Comparison of ENCODE assay signal across 13 cellular contexts in the genomic region with DNA sequence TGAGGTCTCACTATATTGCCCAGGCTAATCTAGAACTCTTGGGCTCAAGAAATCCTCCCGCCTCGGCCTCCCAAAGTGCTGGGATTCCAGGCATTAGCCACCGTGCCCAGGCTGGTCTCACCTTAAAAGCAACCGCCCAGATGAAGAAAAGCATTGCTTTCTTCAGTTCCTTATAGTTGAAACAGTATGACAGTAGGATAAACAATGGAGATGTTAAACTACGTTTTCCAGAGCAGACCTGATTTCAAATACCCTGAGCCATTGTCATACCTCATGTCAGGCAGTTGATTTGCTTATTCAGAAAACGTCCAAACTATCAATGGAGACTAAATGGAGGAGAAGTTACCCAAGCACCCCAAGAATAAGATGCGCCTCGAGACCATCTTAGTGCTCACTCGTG. TPM values are rescaled to one million over a fixed set of nuclear protein-coding genes. Genes with fewer than 3 reads are reported as not detected.
A peak's percentile ranks its signal among the peaks of the same experiment; 100 is the strongest.
DNase-seq lines count a peak whose midpoint lies in the region; ATAC-seq and TF ChIP-seq lines count a peak whose summit lies in the region.
"Had no signal": no experiment of that assay in that cellular context is flagged by ENCODE, and none has a peak within 500 bp of the region (broad histone marks: within the 10 kb centered on the region; RNA-seq: fewer than 3 reads in every experiment).

No MANE protein-coding gene starts in this region.

- H3K36me3 ChIP-seq in upper lobe of right lung, result no peaks in the 10 kb centered on the region
- H3K36me3 ChIP-seq: ascending aorta, gastroesophageal sphincter, upper lobe of left lung had no signal

- peaks cover 2% of the 10 kb centered on the region for H3K36me3 Mint-ChIP-seq in activated naive CD4-positive, alpha-beta T cell treated with anti-CD3 and anti-CD28 coated beads, Interleukin-2, amount 10 ng/mL, durations not matched to agents 7 days and 5 days
- no peaks in the 10 kb centered on the region for H3K36me3 Mint-ChIP-seq in activated T-helper 2 cell treated with anti-CD3 and anti-CD28 coated beads, Interferon-gamma antibody, Interleukin-2, Interleukin-4, amounts not matched to agents 10 μg/mL and 5 μg/mL and 100 μg/mL, durations not matched to agents 14 hours and 24 hours and 36 hours (ENCODE audit: low read depth)

- H3K4me3 Mint-ChIP-seq in activated naive CD4-positive, alpha-beta T cell treated with anti-CD3 and anti-CD28 coated beads, Interleukin-2, amount 10 ng/mL, durations not matched to agents 7 days and 5 days, result peak overlapping the region; percentile 71
- H3K4me3 Mint-ChIP-seq in activated T-helper 2 cell treated with anti-CD3 and anti-CD28 coated beads, Interferon-gamma antibody, Interleukin-2, Interleukin-4, amounts not matched to agents 10 μg/mL and 5 μg/mL and 100 μg/mL, durations not matched to agents 14 hours and 24 hours and 36 hours (ENCODE audit: low read depth), result peak overlapping the region; percentile 71
- H3K4me3 Mint-ChIP-seq: nephron had no signal

- intact Hi-C loops in activated T-helper 2 cell treated with anti-CD3 and anti-CD28 coated beads, Interferon-gamma antibody, Interleukin-2, Interleukin-4, amounts not matched to agents 10 μg/mL and 5 μg/mL and 100 μg/mL, durations not matched to agents 14 hours and 24 hours and 36 hours (cut with micrococcal nuclease), result no loop called here
- intact Hi-C loops in upper lobe of right lung (cut with DNase I), result no loop called here

- no peaks in the 10 kb centered on the region for H3K9me3 Mint-ChIP-seq in activated naive CD4-positive, alpha-beta T cell treated with anti-CD3 and anti-CD28 coated beads, Interleukin-2, amount 10 ng/mL, durations not matched to agents 7 days and 5 days
- H3K9me3 Mint-ChIP-seq in activated T-helper 2 cell treated with anti-CD3 and anti-CD28 coated beads, Interferon-gamma antibody, Interleukin-2, Interleukin-4, amounts not matched to agents 10 μg/mL and 5 μg/mL and 100 μg/mL, durations not matched to agents 14 hours and 24 hours and 36 hours, result no peaks in the 10 kb centered on the region
- H3K9me3 Mint-ChIP-seq: nephron had no signal

- ATAC-seq in HG03045 (IDR thresholded peaks at IDR 0.05; ENCODE audit: unreplicated experiment) (peak; percentile 15), upper lobe of right lung (no peak)
- ATAC-seq: gastroesophageal sphincter had no signal

- H3K4me3 ChIP-seq in upper lobe of right lung, result no peak overlapping the region

- DNase-seq in activated naive CD4-positive, alpha-beta T cell treated with anti-CD3 and anti-CD28 coated beads, Interleukin-2, amount 10 ng/mL, durations not matched to agents 7 days and 5 days, result no peak
- no peak for DNase-seq in activated naive CD4-positive, alpha-beta T cell (lab: John Stamatoyannopoulos, UW)
- DNase-seq in activated T-helper 2 cell treated with anti-CD3 and anti-CD28 coated beads, Interferon-gamma antibody, Interleukin-2, Interleukin-4, amounts not matched to agents 10 μg/mL and 5 μg/mL and 100 μg/mL, durations not matched to agents 14 hours and 24 hours and 36 hours (ENCODE audit: low spot score), result no peak
- DNase-seq in mucosa of gallbladder (ENCODE audit: low spot score) (no peak), DMS 273 (lab: John Stamatoyannopoulos, UW; ENCODE audit: unreplicated experiment) (no peak), upper lobe of right lung (no peak), cerebellar cortex (ENCODE audit: low spot score) (no peak)
- DNase-seq: H7, upper lobe of left lung had no signal

- H3K27ac Mint-ChIP-seq in activated naive CD4-positive, alpha-beta T cell treated with anti-CD3 and anti-CD28 coated beads, Interleukin-2, amount 10 ng/mL, durations not matched to agents 7 days and 5 days, result peak overlapping the region; percentile 97
- H3K27ac Mint-ChIP-seq in activated T-helper 2 cell treated with anti-CD3 and anti-CD28 coated beads, Interferon-gamma antibody, Interleukin-2, Interleukin-4, amounts not matched to agents 10 μg/mL and 5 μg/mL and 100 μg/mL, durations not matched to agents 14 hours and 24 hours and 36 hours, result no peak overlapping the region
- H3K27ac Mint-ChIP-seq: nephron had no signal

- no peaks in the 10 kb centered on the region for H3K27me3 ChIP-seq in upper lobe of right lung
- H3K27me3 ChIP-seq: ascending aorta, gastroesophageal sphincter, upper lobe of left lung had no signal

- TF ChIP-seq CTCF in upper lobe of right lung (IDR thresholded peaks at IDR 0.05), result no peak

- H3K4me1 ChIP-seq in upper lobe of right lung, result no peaks in the 10 kb centered on the region
- H3K4me1 ChIP-seq: ascending aorta, upper lobe of left lung had no signal

- peaks cover 3% of the 10 kb centered on the region for H3K27me3 Mint-ChIP-seq in activated naive CD4-positive, alpha-beta T cell treated with anti-CD3 and anti-CD28 coated beads, Interleukin-2, amount 10 ng/mL, durations not matched to agents 7 days and 5 days
- H3K27me3 Mint-ChIP-seq in activated T-helper 2 cell treated with anti-CD3 and anti-CD28 coated beads, Interferon-gamma antibody, Interleukin-2, Interleukin-4, amounts not matched to agents 10 μg/mL and 5 μg/mL and 100 μg/mL, durations not matched to agents 14 hours and 24 hours and 36 hours (ENCODE audit: low read depth), result no peaks in the 10 kb centered on the region

- no peak overlapping the region for H3K27ac ChIP-seq in upper lobe of right lung

- peaks cover 50% of the 10 kb centered on the region for H3K4me1 Mint-ChIP-seq in activated naive CD4-positive, alpha-beta T cell treated with anti-CD3 and anti-CD28 coated beads, Interleukin-2, amount 10 ng/mL, durations not matched to agents 7 days and 5 days
- H3K4me1 Mint-ChIP-seq in activated T-helper 2 cell treated with anti-CD3 and anti-CD28 coated beads, Interferon-gamma antibody, Interleukin-2, Interleukin-4, amounts not matched to agents 10 μg/mL and 5 μg/mL and 100 μg/mL, durations not matched to agents 14 hours and 24 hours and 36 hours (ENCODE audit: low read depth), result peaks cover 19% of the 10 kb centered on the region

- CTCF ChIA-PET in activated naive CD4-positive, alpha-beta T cell treated with anti-CD3 and anti-CD28 coated beads, Interleukin-2, amount 10 ng/mL, durations not matched to agents 7 days and 5 days (lab: Charles Lee), result no interaction called here

- H3K9me3 ChIP-seq in upper lobe of right lung, result no peaks in the 10 kb centered on the region
- H3K9me3 ChIP-seq: ascending aorta, gastroesophageal sphincter, upper lobe of left lung had no signal

RNA-seq across cellular contexts. Expression of gene TMEM131L, which starts 26.3 kb away (rescaled TPM):
- 28.1 and 29.7 TPM in 2 replicates for total RNA-seq in activated T-helper 2 cell treated with anti-CD3 and anti-CD28 coated beads, Interferon-gamma antibody, Interleukin-2, Interleukin-4, amounts not matched to agents 10 μg/mL and 5 μg/mL and 100 μg/mL, durations not matched to agents 14 hours and 24 hours and 36 hours
- 11.7 TPM for total RNA-seq in mucosa of gallbladder
- total RNA-seq in upper lobe of right lung, result 14.1 TPM
